ENCODE assay signal across 21 cellular contexts in genomic region chr7:1977876-1978441, GRCh38.
"Had no signal": no experiment of that assay in that cellular context is flagged by ENCODE, and none has a peak within 500 bp of the region (broad histone marks: within the 10 kb centered on the region; RNA-seq: fewer than 3 reads in every experiment).

No MANE protein-coding gene starts in this region.

- H3K27me3 ChIP-seq: body of pancreas, stomach, suprapubic skin, transverse colon, vagina had no signal

- H3K27me3 Mint-ChIP-seq: activated naive CD4-positive, alpha-beta T cell treated with anti-CD3 and anti-CD28 coated beads, Interleukin-2, amount 10 ng/mL, durations not matched to agents 7 days and 5 days; naive B cell had no signal

- ATAC-seq: body of pancreas; stimulated activated effector memory CD8-positive, alpha-beta T cell treated with anti-CD3 and anti-CD28 coated beads, Interleukin-12 subunit alpha, Interleukin-12 subunit beta, amount 100 ng/mL, for 72 hours had no signal

- H3K4me1 ChIP-seq: body of pancreas, stomach, suprapubic skin, transverse colon, vagina had no signal

- H3K27ac Mint-ChIP-seq: activated naive CD4-positive, alpha-beta T cell treated with anti-CD3 and anti-CD28 coated beads, Interleukin-2, amount 10 ng/mL, durations not matched to agents 7 days and 5 days; immature natural killer cell; stimulated activated effector memory CD8-positive, alpha-beta T cell treated with anti-CD3 and anti-CD28 coated beads, Interleukin-12 subunit alpha, Interleukin-12 subunit beta, amount 100 ng/mL, for 72 hours had no signal

- H3K36me3 ChIP-seq: transverse colon, vagina had no signal

- H3K9me3 ChIP-seq: body of pancreas, stomach, suprapubic skin, transverse colon, vagina had no signal

- H3K4me3 Mint-ChIP-seq: activated naive CD4-positive, alpha-beta T cell treated with anti-CD3 and anti-CD28 coated beads, Interleukin-2, amount 10 ng/mL, durations not matched to agents 7 days and 5 days; immature natural killer cell; stimulated activated effector memory CD8-positive, alpha-beta T cell treated with anti-CD3 and anti-CD28 coated beads, Interleukin-12 subunit alpha, Interleukin-12 subunit beta, amount 100 ng/mL, for 72 hours had no signal

- H3K9me3 Mint-ChIP-seq: activated naive CD4-positive, alpha-beta T cell treated with anti-CD3 and anti-CD28 coated beads, Interleukin-2, amount 10 ng/mL, durations not matched to agents 7 days and 5 days; naive B cell; stimulated activated effector memory CD8-positive, alpha-beta T cell treated with anti-CD3 and anti-CD28 coated beads, Interleukin-12 subunit alpha, Interleukin-12 subunit beta, amount 100 ng/mL, for 72 hours had no signal

- H3K4me3 ChIP-seq: body of pancreas, stomach, suprapubic skin, transverse colon, vagina had no signal

- H3K36me3 Mint-ChIP-seq: stimulated activated effector memory CD8-positive, alpha-beta T cell treated with anti-CD3 and anti-CD28 coated beads, Interleukin-12 subunit alpha, Interleukin-12 subunit beta, amount 100 ng/mL, for 72 hours had no signal

- H3K27ac ChIP-seq: body of pancreas, stomach, suprapubic skin, transverse colon, vagina had no signal

- DNase-seq: activated CD4-positive, alpha-beta T cell treated with anti-CD3 and anti-CD28 coated beads, Interleukin-2, amount 50 U/mL, for 4 hours; activated CD8-positive, alpha-beta memory T cell treated with anti-CD3 and anti-CD28 coated beads for 24 hours; activated CD8-positive, alpha-beta memory T cell treated with anti-CD3 and anti-CD28 coated beads, Interleukin-2, amount 50 U/mL, for 48 hours; activated naive CD4-positive, alpha-beta T cell treated with anti-CD3 and anti-CD28 coated beads, Interleukin-2, amount 10 ng/mL, durations not matched to agents 7 days and 5 days; activated T-cell treated with anti-CD3 and anti-CD28 coated beads, Interleukin-2, amount 50 U/mL, for 48 hours; body of pancreas; caudate nucleus; dermis blood vessel endothelial cell; effector CD8-positive, alpha-beta T cell; erythroblast; foreskin fibroblast; immature natural killer cell; mesendoderm; naive B cell; stimulated activated CD4-positive, alpha-beta T cell treated with anti-CD3 and anti-CD28 coated beads, Interleukin-2, amount 100 ng/mL, for 24 hours; stomach; T-helper 1 cell; transverse colon had no signal
